In genomic region chr3:13037458-13038117, GRCh38 we compare ENCODE assay signal across 17 cellular contexts. TPM values are rescaled to one million over a fixed set of nuclear protein-coding genes. Genes with fewer than 3 reads are reported as not detected.
DNase-seq lines count a peak whose midpoint lies in the region; ATAC-seq, FAIRE-seq and TF ChIP-seq lines count a peak whose summit lies in the region.
"Had no signal": no experiment of that assay in that cellular context is flagged by ENCODE, and none has a peak within 500 bp of the region (broad histone marks: within the 10 kb centered on the region; RNA-seq: fewer than 3 reads in every experiment).

No MANE protein-coding gene starts in this region.

- BruUV-seq in HepG2 (replicated peaks; lab: Mats Ljungman, UMichigan), result no TSS peak
- BruUV-seq in PC-3 (replicated peaks; lab: Mats Ljungman, UMichigan), result no TSS peak

- no peak overlapping the region for H3K4ac ChIP-seq in H1 (replicated peaks; ENCODE audit: insufficient read length, low read depth, low read length)

- POLR2A ChIA-PET in HepG2 (lab: Yijun Ruan, JAX) (no interaction called here), PC-3 (lab: Charles Lee; ENCODE audit: unreplicated experiment) (no interaction called here), H1 (lab: Charles Lee; ENCODE audit: partially characterized antibody) (no interaction called here)

- H3F3A ChIP-seq in PC-3 (ENCODE audit: low read length, unreplicated experiment), result no peaks in the 10 kb centered on the region

- H4K20me1 ChIP-seq in HepG2 (ENCODE audit: insufficient read depth, low read length), result no peaks in the 10 kb centered on the region
- H4K20me1 ChIP-seq in PC-3 (ENCODE audit: low read length), result no peaks in the 10 kb centered on the region
- H4K20me1 ChIP-seq in H1 (replicated peaks in 1 of 2; ENCODE audit: control insufficient read depth in 1 of 2, insufficient read depth in 2 of 2, low read length in 2 of 2), result no peaks in the 10 kb centered on the region

- H2AK5ac ChIP-seq in H1 (ENCODE audit: low read depth, low read length), result no peak overlapping the region

- H3K4me3 ChIP-seq in HepG2 (replicated peaks in 1 of 3; ENCODE audit: insufficient read depth in 1 of 3, low read depth in 2 of 3, low read length in 3 of 3) (no peak overlapping the region), right lobe of liver (no peak overlapping the region), PC-3 (ENCODE audit: low read length) (no peak overlapping the region), H1 (ENCODE audit: extremely low read depth in 1 of 4, insufficient read depth in 2 of 4, low read depth in 3 of 4, low read length in 4 of 4) (no peak overlapping the region), small intestine (ENCODE audit: low read depth in 1 of 2, low read length in 2 of 2) (no peak overlapping the region)
- H3K4me3 ChIP-seq: BLaER1 treated with 17β-estradiol and CSF1 and Interleukin-3, amounts not matched to agents 10 nM and 100 nM; GM12878 had no signal

- no peak overlapping the region for H4K5ac ChIP-seq in H1 (ENCODE audit: insufficient read length, low read depth, low read length)

- no peak overlapping the region for H2BK20ac ChIP-seq in H1 (ENCODE audit: low read length)

- H4K91ac ChIP-seq in H1 (replicated peaks; ENCODE audit: insufficient read length, low read length), result no peak overlapping the region

- H3K4me2 ChIP-seq in HepG2 (ENCODE audit: low read depth, low read length) (no peak overlapping the region), PC-3 (ENCODE audit: low read length) (no peak overlapping the region), H1 (ENCODE audit: insufficient read depth in 1 of 2, low read depth in 2 of 2, low read length in 2 of 2) (no peak overlapping the region)
- H3K4me2 ChIP-seq: BLaER1 treated with 17β-estradiol and CSF1 and Interleukin-3, amounts not matched to agents 10 nM and 100 nM had no signal

- TF ChIP-seq RAD21 in HepG2 (CRISPR knock-in tag; IDR thresholded peaks at IDR 0.05) (no peak), H1 (IDR thresholded peaks at IDR 0.05 in 1 of 2, conservative IDR thresholded peaks at IDR 0.05 in 1 of 2; ENCODE audit: low read depth in 2 of 2, low read length in 2 of 2) (no peak)

- no peaks in the 10 kb centered on the region for H3K23me2 ChIP-seq in H1 (ENCODE audit: low read depth, low read length)

- no peak overlapping the region for H2BK15ac ChIP-seq in H1 (ENCODE audit: low read length)

- TF ChIP-seq POLR2A in HepG2 (IDR thresholded peaks at IDR 0.05; ENCODE audit: insufficient read depth in 1 of 2, low read depth in 2 of 2, low read length in 2 of 2) (no peak), right lobe of liver (IDR thresholded peaks at IDR 0.05) (no peak), H1 (IDR thresholded peaks at IDR 0.05; ENCODE audit: control extremely low read depth in 1 of 2, low read depth in 2 of 2, low read length in 2 of 2) (no peak)

- TF ChIP-seq CTCF in HepG2 (CRISPR knock-in tag; IDR thresholded peaks at IDR 0.05), result no peak
- TF ChIP-seq CTCF in right lobe of liver (IDR thresholded peaks at IDR 0.05), result no peak
- TF ChIP-seq CTCF in PC-3 (conservative IDR thresholded peaks at IDR 0.05; ENCODE audit: low read depth, low read length), result no peak
- no peak for TF ChIP-seq CTCF in H1 (IDR thresholded peaks at IDR 0.05; ENCODE audit: control extremely low read depth in 1 of 3, insufficient read depth in 1 of 3, low read depth in 1 of 3, low read length in 3 of 3)

- no peak overlapping the region for H2BK12ac ChIP-seq in H1 (ENCODE audit: low read depth, low read length)

- H3K79me1 ChIP-seq in H1 (ENCODE audit: low read depth, low read length), result no peaks in the 10 kb centered on the region

- intact Hi-C loops in HepG2 (cut with micrococcal nuclease; ENCODE audit: unreplicated experiment), result no loop called here
- intact Hi-C loops in right lobe of liver (cut with DNase I), result no loop called here
- intact Hi-C loops in PC-3 (cut with micrococcal nuclease), result no loop called here

- H3K4me1 ChIP-seq in HepG2 (ENCODE audit: insufficient read depth, low read length) (no peaks in the 10 kb centered on the region), right lobe of liver (no peaks in the 10 kb centered on the region), PC-3 (ENCODE audit: insufficient read depth, low read length) (0 out of 2 replicates have a peak, but pooled peaks cover 3% of the 10 kb centered on the region), H1 (replicated peaks in 1 of 4; ENCODE audit: control insufficient read depth in 3 of 4, insufficient read depth in 4 of 4, low read length in 3 of 4) (peaks cover 0 to 3% (median under 1%) of the 10 kb centered on the region in 4 experiments; a peak in 2 of 7 replicates), small intestine (ENCODE audit: control insufficient read depth in 2 of 2, insufficient read depth in 1 of 2, low read depth in 1 of 2, low read length in 1 of 2) (no peaks in the 10 kb centered on the region)

- FAIRE-seq in HepG2 (lab: Jason Lieb, UNC), result no peak
- FAIRE-seq in H1 (lab: Jason Lieb, UNC), result no peak
- no peak for FAIRE-seq in small intestine (lab: Jason Lieb, UNC)
- FAIRE-seq: GM12878, H54 had no signal

- H2BK120ac ChIP-seq in H1 (replicated peaks; ENCODE audit: low read depth, low read length), result no peak overlapping the region

- H3K9ac ChIP-seq in HepG2 (ENCODE audit: insufficient read depth, low read depth, low read length), result no peak overlapping the region
- H3K9ac ChIP-seq in PC-3 (ENCODE audit: low read length), result no peak overlapping the region
- no peak overlapping the region for H3K9ac ChIP-seq in H1 (replicated peaks in 1 of 4; ENCODE audit: extremely low read depth in 1 of 4, low read depth in 3 of 4, low read length in 3 of 4)
- H3K9ac ChIP-seq: BLaER1 treated with 17β-estradiol and CSF1 and Interleukin-3, amounts not matched to agents 10 nM and 100 nM had no signal

- H3K9me3 ChIP-seq in HepG2 (ENCODE audit: low read length) (no peaks in the 10 kb centered on the region), right lobe of liver (no peaks in the 10 kb centered on the region), PC-3 (ENCODE audit: low read length) (no peaks in the 10 kb centered on the region), H1 (ENCODE audit: insufficient read depth in 2 of 2, low read depth in 1 of 2, low read length in 1 of 2) (no peaks in the 10 kb centered on the region), small intestine (ENCODE audit: control insufficient read depth, low read depth) (no peaks in the 10 kb centered on the region)
- H3K9me3 ChIP-seq: BLaER1 treated with 17β-estradiol and CSF1 and Interleukin-3, amounts not matched to agents 10 nM and 100 nM had no signal

- H3K14ac ChIP-seq in H1 (ENCODE audit: insufficient read length), result no peak overlapping the region

- H4K8ac ChIP-seq in H1 (ENCODE audit: extremely low read depth, insufficient read depth, low read length), result no peak overlapping the region

- H3K27ac ChIP-seq in HepG2 (ENCODE audit: extremely low read length, insufficient read depth, low read length) (no peak overlapping the region), right lobe of liver (no peak overlapping the region), PC-3 (ENCODE audit: low read length) (no peak overlapping the region), H1 (ENCODE audit: low read depth, low read length) (no peak overlapping the region), small intestine (ENCODE audit: low read depth in 1 of 2, low read length in 1 of 2) (no peak overlapping the region)
- H3K27ac ChIP-seq: BLaER1 treated with 17β-estradiol and CSF1 and Interleukin-3, amounts not matched to agents 10 nM and 100 nM; HL-60 had no signal

- TF ChIP-seq EP300 in HepG2 (IDR thresholded peaks at IDR 0.05; ENCODE audit: low read depth in 2 of 2, low read length in 2 of 2) (no peak), HepG2 (CRISPR knock-in tag; IDR thresholded peaks at IDR 0.05; ENCODE audit: borderline replicate concordance) (no peak), H1 (IDR thresholded peaks at IDR 0.05; ENCODE audit: borderline replicate concordance in 1 of 2, low read depth in 2 of 2, low read length in 2 of 2) (no peak)

- H3K79me2 ChIP-seq in HepG2 (ENCODE audit: insufficient read depth, low read length) (no peaks in the 10 kb centered on the region), PC-3 (ENCODE audit: low read length) (no peaks in the 10 kb centered on the region), H1 (ENCODE audit: control insufficient read depth in 1 of 2, insufficient read depth in 2 of 2, low read length in 2 of 2) (no peaks in the 10 kb centered on the region)

- H3K9me2 ChIP-seq in PC-3 (replicated peaks; ENCODE audit: low read length), result no peaks in the 10 kb centered on the region

- H3K18ac ChIP-seq in H1 (ENCODE audit: extremely low read depth, low read length), result no peak overlapping the region

- no peak overlapping the region for H2BK5ac ChIP-seq in H1 (ENCODE audit: low read depth, low read length)

- CTCF ChIA-PET in HepG2 (lab: Yijun Ruan, JAX; ENCODE audit: low intra/inter-chr PET ratio, low total read pairs), result no interaction called here
- CTCF ChIA-PET in PC-3 (lab: Charles Lee), result no interaction called here
- CTCF ChIA-PET in H1 (lab: Charles Lee; ENCODE audit: partially characterized antibody), result interaction anchor here (2.0 kb wide), 1 partner anchor 10 kb away, joined by 7 read pairs; no protein-coding TSS in a partner anchor

- H2AFZ ChIP-seq in HepG2 (ENCODE audit: low read length) (no peak overlapping the region), PC-3 (ENCODE audit: low read length) (no peak overlapping the region), H1 (ENCODE audit: low read length) (no peak overlapping the region)

- H3K23ac ChIP-seq in H1 (ENCODE audit: insufficient read length), result no peak overlapping the region

- 92% methylated on average over 8 of the region's 8 CpGs for WGBS in HepG2 (ENCODE audit: low lambda C conversion rate)
- 76% methylated on average over 6 of the region's 8 CpGs for WGBS in right lobe of liver (ENCODE audit: insufficient coverage, low coverage, low lambda C conversion rate, missing lambda C conversion rate)
- WGBS in H1 (ENCODE audit: extremely low coverage in 1 of 2, insufficient coverage in 1 of 2, insufficient read length in 1 of 2, insufficient replicate concordance in 2 of 2, low coverage in 1 of 2, low lambda C conversion rate in 2 of 2, missing lambda C conversion rate in 1 of 2), 2 experiments, result 89% methylated on average over 8 of the region's 8 CpGs; no CpG with 5 or more reads in 1 of the 2 experiments
- WGBS in small intestine, 3 donors, result 70 to 84% (median 73%) methylated on average over 8 of the region's 8 CpGs

- no peak for DNase-seq in HepG2 (ENCODE audit: low spot score)
- no peak for DNase-seq in right lobe of liver
- peak; percentile 34 for DNase-seq in PC-3
- no peak for DNase-seq in H1 (ENCODE audit: low read depth in 1 of 2, low spot score in 2 of 2)
- no peak for DNase-seq in activated T-cell treated with anti-CD3 and anti-CD28 coated beads, Interleukin-2, amount 50 U/mL, for 1 hour
- DNase-seq in activated CD4-positive, alpha-beta T cell treated with anti-CD3 and anti-CD28 coated beads for 1 hour, result no peak
- DNase-seq in small intestine, result no peak
- DNase-seq: 8988T; Calu3; CD8-positive, alpha-beta T cell; DMS79 treated with DMSO at 0.1 percent for 48 hours; HCEC 1CT had no signal

- no peaks in the 10 kb centered on the region for H3K36me3 ChIP-seq in HepG2 (replicated peaks in 1 of 2; ENCODE audit: control insufficient read depth in 1 of 2, insufficient read depth in 2 of 2, low read length in 2 of 2)
- no peaks in the 10 kb centered on the region for H3K36me3 ChIP-seq in right lobe of liver
- H3K36me3 ChIP-seq in PC-3 (ENCODE audit: low read depth, low read length), result no peaks in the 10 kb centered on the region
- H3K36me3 ChIP-seq in H1 (ENCODE audit: control insufficient read depth in 2 of 4, insufficient read depth in 4 of 4, low read length in 3 of 4), result no peaks in the 10 kb centered on the region
- H3K36me3 ChIP-seq in small intestine (ENCODE audit: control insufficient read depth in 2 of 2, insufficient read depth in 2 of 2, low read length in 2 of 2), result no peaks in the 10 kb centered on the region

- ATAC-seq in HepG2 (no peak), right lobe of liver (no peak), PC-3 (peak; percentile 69), HG02642 (IDR thresholded peaks at IDR 0.05; ENCODE audit: poor library complexity, unreplicated experiment) (no peak)
- ATAC-seq: CD8-positive, alpha-beta T cell; GM12878 had no signal

- H3K27me3 ChIP-seq in HepG2 (ENCODE audit: control insufficient read depth in 1 of 2, insufficient read depth in 2 of 2, low read length in 2 of 2) (no peaks in the 10 kb centered on the region; a peak in 1 of 5 replicates), right lobe of liver (no peaks in the 10 kb centered on the region), PC-3 (ENCODE audit: low read length) (no peaks in the 10 kb centered on the region), H1 (replicated peaks in 1 of 4; ENCODE audit: control insufficient read depth in 3 of 4, extremely low read depth in 1 of 4, insufficient read depth in 3 of 4, low read length in 3 of 4) (peaks cover 0 to 2% (median 0%) of the 10 kb centered on the region in 4 experiments; a peak in 1 of 7 replicates), small intestine (ENCODE audit: control insufficient read depth in 2 of 2, insufficient read depth in 2 of 2, low read length in 2 of 2) (no peaks in the 10 kb centered on the region)
- H3K27me3 ChIP-seq: BLaER1 treated with 17β-estradiol and CSF1 and Interleukin-3, amounts not matched to agents 10 nM and 100 nM had no signal

- in situ Hi-C loops in HepG2 (cut with HindIII; ENCODE audit: extremely low pct_ligation_motif_present, low pct_unique_long_range_greater_than_20kb), result no loop called here

- H3K56ac ChIP-seq in H1 (replicated peaks; ENCODE audit: insufficient read length, low read depth, low read length), result no peak overlapping the region

RNA-seq across cellular contexts. Expression of gene IQSEC1, which starts 35.6 kb away (rescaled TPM):
- total RNA-seq in HepG2 (2016; rRNA removed; fragmentation: Illumina TruSeq; extraction: Trizol) (17.4 and 24.2 TPM in 2 replicates), right lobe of liver (10 to 100 TPM; 32.1 to 61.3 (median 48.9) TPM), PC-3 (2014; rRNA removed) (37.9 and 56.2 TPM in 2 replicates)
- total RNA-seq in HepG2 (2016; cell fraction: cytosol; rRNA removed; fragmentation: Illumina TruSeq; extraction: Trizol; ENCODE audit: low read depth), result 12.3 and 12.9 TPM in 2 replicates
- 17.6 and 20.3 TPM in 2 replicates for total RNA-seq in HepG2 (2016; cell fraction: insoluble cytoplasmic fraction; rRNA removed; fragmentation: Illumina TruSeq; extraction: Trizol)
- 25.6 and 28.9 TPM in 2 replicates for total RNA-seq in HepG2 (2016; cell fraction: membrane; rRNA removed; fragmentation: Illumina TruSeq; extraction: Trizol)
- 26.8 and 29.4 TPM in 2 replicates for total RNA-seq in HepG2 (2016; cell fraction: nucleus; rRNA removed; fragmentation: Illumina TruSeq; extraction: Trizol)
- polyA plus RNA-seq in HepG2 (2011; rRNA removed) (20.2 and 24.5 TPM in 2 replicates), H1 (2011; rRNA removed) (6.8 and 12.4 TPM in 2 replicates), small intestine (10 to 100 TPM in 1 of 3 donors, 1 to 10 TPM in 2; 1.1 to 11.8 (median 3.8) TPM)
- 11.4 and 12.7 TPM in 2 replicates for polyA plus RNA-seq in HepG2 (2011; cell fraction: cytosol; rRNA removed)
- 77.1 and 100 TPM in 2 replicates for polyA plus RNA-seq in HepG2 (2011; cell fraction: nucleus; rRNA removed)
- 40.4 and 47.7 TPM in 2 replicates for polyA plus RNA-seq in HepG2 (2012)
- polyA plus RNA-seq in HepG2 (2016; cell fraction: cytosol; fragmentation: Illumina TruSeq; extraction: Trizol; ENCODE audit: low read depth), result 3.1 and 3.4 TPM in 2 replicates
- polyA plus RNA-seq in HepG2 (2016; cell fraction: insoluble cytoplasmic fraction; fragmentation: Illumina TruSeq; extraction: Trizol; ENCODE audit: low read depth), result 23.2 and 33.8 TPM in 2 replicates
- 13.5 and 17.5 TPM in 2 replicates for polyA plus RNA-seq in HepG2 (2016; cell fraction: membrane; fragmentation: Illumina TruSeq; extraction: Trizol; ENCODE audit: low read depth)
- polyA plus RNA-seq in HepG2 (2016; cell fraction: nucleus; fragmentation: Illumina TruSeq; extraction: Trizol; ENCODE audit: insufficient read depth, low read depth), result 57.5 and 60.4 TPM in 2 replicates
- polyA minus RNA-seq in HepG2 (2011; rRNA and poly(A)+ RNA removed; ENCODE audit: low replicate concordance), result 6.5 and 33.0 TPM in 2 replicates
- polyA minus RNA-seq in HepG2 (2011; cell fraction: cytosol; rRNA and poly(A)+ RNA removed), result 25.6 and 30.7 TPM in 2 replicates
- polyA minus RNA-seq in HepG2 (2011; cell fraction: nucleus; rRNA and poly(A)+ RNA removed), result 49.3 and 52.3 TPM in 2 replicates
- total RNA-seq in H1 (2021; fragmentation: NEBNext Ultra II Directional; extraction: Animal tissue kit (Norgen Biotek cat#: 25700)), result 28.2 and 28.8 TPM in 2 replicates
- polyA plus RNA-seq in H1 (2011; cell fraction: cytosol; rRNA removed), result 5.7 TPM
- 26.7 TPM for polyA plus RNA-seq in H1 (2011; cell fraction: nucleus; rRNA removed)
- 16.5 to 22.4 TPM (median 19.3 TPM) in 4 replicates for polyA plus RNA-seq in H1 (2012, experiment 1 of 2)
- polyA plus RNA-seq in H1 (2012, experiment 2 of 2), result 9.5 TPM
- 16.4 TPM for polyA plus RNA-seq in H1 (2013, experiment 1 of 2)
- 15.3 TPM for polyA plus RNA-seq in H1 (2013, experiment 2 of 2)
- 11.0 and 11.7 TPM in 2 replicates for polyA minus RNA-seq in H1 (2011; rRNA and poly(A)+ RNA removed)
- polyA minus RNA-seq in H1 (2011; cell fraction: cytosol; rRNA and poly(A)+ RNA removed), result 14.5 TPM
- 36.0 TPM for polyA minus RNA-seq in H1 (2011; cell fraction: nucleus; rRNA and poly(A)+ RNA removed)

Comparison
In these comparisons a context has a peak if more than half of its experiments do, and no peak if none do; other contexts are left out.
1. Of the 41 proteins assayed by ChIP-seq in both HepG2 and H1: peak only in HepG2: none; only in H1: none; in both: CEBPB; in neither: 40.